ENCODE assay signal across 1 cellular context in genomic region chr1:12302798-12303447, GRCh38.
TF ChIP-seq lines count a peak whose summit lies in the region.

No MANE protein-coding gene starts in this region.

TF ChIP-seq in WTC11, 78 proteins besides CTCF, POLR2A, EP300 and RAD21 (continued from another document):
- TF ChIP-seq ARID4B (CRISPR knock-in tag; IDR thresholded peaks at IDR 0.05; ENCODE audit: borderline replicate concordance) (no peak), CBFB (CRISPR knock-in tag; IDR thresholded peaks at IDR 0.05; ENCODE audit: low read depth) (no peak), ZNF121 (CRISPR knock-in tag; IDR thresholded peaks at IDR 0.05) (no peak), GABPB1 (CRISPR knock-in tag; IDR thresholded peaks at IDR 0.05) (no peak), EMX1 (CRISPR knock-in tag; IDR thresholded peaks at IDR 0.05) (no peak), IRF1 (CRISPR knock-in tag; IDR thresholded peaks at IDR 0.05) (no peak), ATF6 (CRISPR knock-in tag; IDR thresholded peaks at IDR 0.05) (no peak), AFF4 (CRISPR knock-in tag; IDR thresholded peaks at IDR 0.05; ENCODE audit: borderline replicate concordance) (no peak), ZNF219 (CRISPR knock-in tag; IDR thresholded peaks at IDR 0.05; ENCODE audit: borderline replicate concordance) (no peak), ATF1 (CRISPR knock-in tag; IDR thresholded peaks at IDR 0.05) (no peak), ZNF232 (CRISPR knock-in tag; IDR thresholded peaks at IDR 0.05) (no peak)
TF ChIP-seq in WTC11: peak in this region for 0.
